Comparison of ENCODE assay signal across 1 cellular context in the genomic region with DNA sequence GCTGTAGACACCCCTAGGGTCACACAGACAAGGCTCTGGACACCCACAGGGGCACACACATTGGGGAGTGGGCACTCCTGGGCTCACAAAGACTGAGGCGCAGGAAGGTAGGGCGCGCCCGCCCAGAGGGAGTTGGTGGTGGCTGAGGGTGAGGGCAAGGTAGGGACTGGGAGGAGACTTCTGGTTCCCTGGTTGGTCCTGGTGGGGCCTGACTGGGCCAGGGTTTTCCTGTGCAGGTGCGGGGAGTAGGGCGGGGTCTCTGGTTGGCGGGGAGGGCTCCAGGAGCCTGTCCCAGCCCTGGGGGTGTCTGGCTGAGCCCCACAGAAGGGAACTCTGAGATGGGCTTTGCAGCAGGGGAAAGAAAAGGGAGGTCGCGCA.
TF ChIP-seq lines count a peak whose summit lies in the region.

No MANE protein-coding gene starts in this region.

TF ChIP-seq in K562, 482 proteins besides CTCF, POLR2A, EP300 and RAD21 (continued from another document):
- TF ChIP-seq, protein P1, sequence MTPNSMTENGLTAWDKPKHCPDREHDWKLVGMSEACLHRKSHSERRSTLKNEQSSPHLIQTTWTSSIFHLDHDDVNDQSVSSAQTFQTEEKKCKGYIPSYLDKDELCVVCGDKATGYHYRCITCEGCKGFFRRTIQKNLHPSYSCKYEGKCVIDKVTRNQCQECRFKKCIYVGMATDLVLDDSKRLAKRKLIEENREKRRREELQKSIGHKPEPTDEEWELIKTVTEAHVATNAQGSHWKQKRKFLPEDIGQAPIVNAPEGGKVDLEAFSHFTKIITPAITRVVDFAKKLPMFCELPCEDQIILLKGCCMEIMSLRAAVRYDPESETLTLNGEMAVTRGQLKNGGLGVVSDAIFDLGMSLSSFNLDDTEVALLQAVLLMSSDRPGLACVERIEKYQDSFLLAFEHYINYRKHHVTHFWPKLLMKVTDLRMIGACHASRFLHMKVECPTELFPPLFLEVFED (CRISPR knock-in tag; conservative IDR thresholded peaks at IDR 0.05) = no peak
- TF ChIP-seq HNRNPK (IDR thresholded peaks at IDR 0.05; ENCODE audit: low read depth, low read length, poor library complexity, severe bottlenecking) = no peak
- TF ChIP-seq GABPB1 (CRISPR knock-in tag; IDR thresholded peaks at IDR 0.05) = peak; percentile 9; the same call in 1 of the 2 replicates
- TF ChIP-seq, protein P2, sequence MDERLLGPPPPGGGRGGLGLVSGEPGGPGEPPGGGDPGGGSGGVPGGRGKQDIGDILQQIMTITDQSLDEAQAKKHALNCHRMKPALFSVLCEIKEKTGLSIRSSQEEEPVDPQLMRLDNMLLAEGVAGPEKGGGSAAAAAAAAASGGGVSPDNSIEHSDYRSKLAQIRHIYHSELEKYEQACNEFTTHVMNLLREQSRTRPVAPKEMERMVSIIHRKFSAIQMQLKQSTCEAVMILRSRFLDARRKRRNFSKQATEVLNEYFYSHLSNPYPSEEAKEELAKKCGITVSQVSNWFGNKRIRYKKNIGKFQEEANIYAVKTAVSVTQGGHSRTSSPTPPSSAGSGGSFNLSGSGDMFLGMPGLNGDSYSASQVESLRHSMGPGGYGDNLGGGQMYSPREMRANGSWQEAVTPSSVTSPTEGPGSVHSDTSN (CRISPR knock-in tag; IDR thresholded peaks at IDR 0.05; ENCODE audit: low read depth) = no peak
- TF ChIP-seq, protein P2 (tag; conservative IDR thresholded peaks at IDR 0.05; ENCODE audit: low read depth) = no peak
- TF ChIP-seq, protein P3, sequence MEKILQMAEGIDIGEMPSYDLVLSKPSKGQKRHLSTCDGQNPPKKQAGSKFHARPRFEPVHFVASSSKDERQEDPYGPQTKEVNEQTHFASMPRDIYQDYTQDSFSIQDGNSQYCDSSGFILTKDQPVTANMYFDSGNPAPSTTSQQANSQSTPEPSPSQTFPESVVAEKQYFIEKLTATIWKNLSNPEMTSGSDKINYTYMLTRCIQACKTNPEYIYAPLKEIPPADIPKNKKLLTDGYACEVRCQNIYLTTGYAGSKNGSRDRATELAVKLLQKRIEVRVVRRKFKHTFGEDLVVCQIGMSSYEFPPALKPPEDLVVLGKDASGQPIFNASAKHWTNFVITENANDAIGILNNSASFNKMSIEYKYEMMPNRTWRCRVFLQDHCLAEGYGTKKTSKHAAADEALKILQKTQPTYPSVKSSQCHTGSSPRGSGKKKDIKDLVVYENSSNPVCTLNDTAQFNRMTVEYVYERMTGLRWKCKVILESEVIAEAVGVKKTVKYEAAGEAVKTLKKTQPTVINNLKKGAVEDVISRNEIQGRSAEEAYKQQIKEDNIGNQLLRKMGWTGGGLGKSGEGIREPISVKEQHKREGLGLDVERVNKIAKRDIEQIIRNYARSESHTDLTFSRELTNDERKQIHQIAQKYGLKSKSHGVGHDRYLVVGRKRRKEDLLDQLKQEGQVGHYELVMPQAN (IDR thresholded peaks at IDR 0.05; ENCODE audit: borderline replicate concordance) = 0 out of 2 replicates have a peak, but pooled peaks have one; percentile 4
- no peak for TF ChIP-seq CHD1 (IDR thresholded peaks at IDR 0.05; ENCODE audit: low read length)
- TF ChIP-seq WHSC1 (IDR thresholded peaks at IDR 0.05; ENCODE audit: low read length) = no peak
- TF ChIP-seq SMAD4 (CRISPR knock-in tag; conservative IDR thresholded peaks at IDR 0.05) = no peak
- TF ChIP-seq, protein P4, sequence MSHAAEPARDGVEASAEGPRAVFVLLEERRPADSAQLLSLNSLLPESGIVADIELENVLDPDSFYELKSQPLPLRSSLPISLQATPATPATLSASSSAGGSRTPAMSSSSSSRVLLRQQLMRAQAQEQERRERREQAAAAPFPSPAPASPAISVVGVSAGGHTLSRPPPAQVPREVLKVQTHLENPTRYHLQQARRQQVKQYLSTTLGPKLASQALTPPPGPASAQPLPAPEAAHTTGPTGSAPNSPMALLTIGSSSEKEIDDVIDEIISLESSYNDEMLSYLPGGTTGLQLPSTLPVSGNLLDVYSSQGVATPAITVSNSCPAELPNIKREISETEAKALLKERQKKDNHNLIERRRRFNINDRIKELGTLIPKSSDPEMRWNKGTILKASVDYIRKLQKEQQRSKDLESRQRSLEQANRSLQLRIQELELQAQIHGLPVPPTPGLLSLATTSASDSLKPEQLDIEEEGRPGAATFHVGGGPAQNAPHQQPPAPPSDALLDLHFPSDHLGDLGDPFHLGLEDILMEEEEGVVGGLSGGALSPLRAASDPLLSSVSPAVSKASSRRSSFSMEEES (CRISPR knock-in tag; IDR thresholded peaks at IDR 0.05) = no peak
- no peak for TF ChIP-seq MAFG (tag; conservative IDR thresholded peaks at IDR 0.05)
- no peak for TF ChIP-seq RBFOX2 (IDR thresholded peaks at IDR 0.05; ENCODE audit: low read depth, low read length)
- TF ChIP-seq FOXM1 (IDR thresholded peaks at IDR 0.05; ENCODE audit: low read depth) = no peak
- TF ChIP-seq FOXM1 (CRISPR knock-in tag; IDR thresholded peaks at IDR 0.05; ENCODE audit: low read depth) = 0 out of 2 replicates have a peak, but pooled peaks have one; percentile 21
